In the genomic region with DNA sequence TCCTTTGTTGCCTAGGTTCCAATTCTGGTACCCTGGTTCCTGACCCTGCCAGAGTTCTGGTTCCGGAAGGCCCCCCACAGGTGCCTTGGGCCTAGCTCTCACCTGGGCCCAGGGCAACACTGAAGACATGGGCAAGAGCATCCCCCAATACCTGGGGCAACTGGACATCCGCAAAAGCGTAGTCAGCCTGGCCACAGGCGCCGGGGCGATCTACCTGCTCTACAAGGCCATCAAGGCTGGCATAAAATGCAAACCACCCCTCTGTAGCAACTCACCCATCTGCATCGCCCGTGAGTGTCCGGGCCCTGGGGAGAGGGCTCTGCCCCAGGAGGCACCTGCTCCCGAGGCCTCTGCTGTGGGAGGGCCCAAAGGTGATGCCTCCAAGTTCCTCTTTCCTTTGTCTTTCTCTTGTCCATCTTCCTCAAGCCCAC, we compare ENCODE assay signal across 8 cellular contexts. TPM values are rescaled to one million over a fixed set of nuclear protein-coding genes. Genes with fewer than 3 reads are reported as not detected.
DNase-seq lines count a peak whose midpoint lies in the region; ATAC-seq and TF ChIP-seq lines count a peak whose summit lies in the region.

A gene with protein sequence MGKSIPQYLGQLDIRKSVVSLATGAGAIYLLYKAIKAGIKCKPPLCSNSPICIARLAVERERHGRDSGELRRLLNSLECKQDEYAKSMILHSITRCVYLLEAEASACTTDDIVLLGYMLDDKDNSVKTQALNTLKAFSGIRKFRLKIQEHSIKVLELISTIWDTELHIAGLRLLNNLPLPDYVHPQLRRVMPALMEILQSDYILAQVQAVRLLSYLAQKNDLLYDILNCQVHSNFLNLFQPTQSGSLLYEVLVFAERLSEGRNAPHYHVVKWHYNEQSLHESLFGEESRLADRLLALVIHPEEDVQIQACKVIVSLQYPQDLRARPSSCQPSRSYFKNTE (plus strand): TSS at position 51 of the 431 bp plus-strand sequence. CDS start 77 bp downstream, at position 128.

- H3K36me3 ChIP-seq in BE2C (no peaks in the 10 kb centered on the region), DND-41 (ENCODE audit: insufficient read depth, low read length) (no peaks in the 10 kb centered on the region), neuron (ENCODE audit: insufficient read depth, low read length) (no peaks in the 10 kb centered on the region)

- peak within 1 kb of the TSS; percentile 34 for H3K4me3 Mint-ChIP-seq in activated T-helper 17 cell treated with anti-CD3 and anti-CD28 coated beads, Interleukin-2, amount 50 U/mL, for 72 hours

- H3K4me1 Mint-ChIP-seq in activated T-helper 17 cell treated with anti-CD3 and anti-CD28 coated beads, Interleukin-2, amount 50 U/mL, for 72 hours = peaks cover 17% of the 10 kb centered on the region

- H3K4me1 ChIP-seq in BE2C (peaks cover 6% of the 10 kb centered on the region; the same call in 1 of the 2 replicates), DND-41 (ENCODE audit: insufficient read depth, low read length) (peaks cover 13% of the 10 kb centered on the region), neuron (ENCODE audit: insufficient read depth, low read length) (peaks cover 46% of the 10 kb centered on the region)

- H3K9ac ChIP-seq in DND-41 (ENCODE audit: low read depth, low read length) = no peak within 1 kb of the TSS

- peak; percentile 14 for DNase-seq in BE2C
- no peak for DNase-seq in DND-41
- DNase-seq in NCI-H226 = no peak
- no peak for DNase-seq in effector CD8-positive, alpha-beta T cell (lab: John Stamatoyannopoulos, UW)
- no peak for DNase-seq in hippocampal formation (lab: John Stamatoyannopoulos, UW)
- DNase-seq in iPS-NIHi11 (ENCODE audit: low spot score) = no peak

- no peaks in the 10 kb centered on the region for H3K79me2 ChIP-seq in DND-41 (ENCODE audit: insufficient read depth, low read length)

- peak within 1 kb of the TSS; percentile 74 for H3K27ac Mint-ChIP-seq in activated T-helper 17 cell treated with anti-CD3 and anti-CD28 coated beads, Interleukin-2, amount 50 U/mL, for 72 hours

- H2AFZ ChIP-seq in DND-41 (ENCODE audit: low read depth, low read length) (peak within 1 kb of the TSS; percentile 26; the same call in 1 of the 2 replicates), neuron (ENCODE audit: low read depth, low read length) (peak within 1 kb of the TSS; percentile 38)

- no peaks in the 10 kb centered on the region for H3K9me3 ChIP-seq in BE2C
- no peaks in the 10 kb centered on the region for H3K9me3 ChIP-seq in DND-41 (ENCODE audit: insufficient read depth, low read length, severe bottlenecking)
- H3K9me3 ChIP-seq in neuron (ENCODE audit: low read length) = no peaks in the 10 kb centered on the region

- no peaks in the 10 kb centered on the region for H3K27me3 Mint-ChIP-seq in activated T-helper 17 cell treated with anti-CD3 and anti-CD28 coated beads, Interleukin-2, amount 50 U/mL, for 72 hours

- TF ChIP-seq CTCF in BE2C (IDR thresholded peaks at IDR 0.05; ENCODE audit: low read depth, low read length) (no peak), DND-41 (IDR thresholded peaks at IDR 0.05; ENCODE audit: borderline replicate concordance, extremely low read depth, low read length, poor library complexity, severe bottlenecking) (no peak)

- H3K27me3 ChIP-seq in BE2C (no peaks in the 10 kb centered on the region), DND-41 (ENCODE audit: insufficient read depth, low read length, poor library complexity) (peaks cover 12% of the 10 kb centered on the region), neuron (ENCODE audit: insufficient read depth, low read length) (no peaks in the 10 kb centered on the region)

- H3K36me3 Mint-ChIP-seq in activated T-helper 17 cell treated with anti-CD3 and anti-CD28 coated beads, Interleukin-2, amount 50 U/mL, for 72 hours (ENCODE audit: low read depth) = no peaks in the 10 kb centered on the region

- no peak within 1 kb of the TSS for H3K27ac ChIP-seq in DND-41 (ENCODE audit: low read length)

- no peaks in the 10 kb centered on the region for H3K9me3 Mint-ChIP-seq in activated T-helper 17 cell treated with anti-CD3 and anti-CD28 coated beads, Interleukin-2, amount 50 U/mL, for 72 hours

- no peak within 1 kb of the TSS for H3K4me2 ChIP-seq in DND-41 (ENCODE audit: insufficient read depth, low read length)

- H3K4me3 ChIP-seq in BE2C (ENCODE audit: low read depth, low read length) (no peak within 1 kb of the TSS), DND-41 (ENCODE audit: low read depth in 1 of 2, low read length in 2 of 2) (no peak within 1 kb of the TSS), neuron (ENCODE audit: low read length) (no peak within 1 kb of the TSS)

- H4K20me1 ChIP-seq in DND-41 (ENCODE audit: insufficient read depth, low read length) = 0 out of 2 replicates have a peak, but pooled peaks cover 6% of the 10 kb centered on the region

- ATAC-seq in DND-41 (ENCODE audit: insufficient read depth, low read depth) = no peak
- no peak for ATAC-seq in activated T-helper 17 cell treated with anti-CD3 and anti-CD28 coated beads, Interleukin-2, amount 50 U/mL, for 72 hours (replicated peaks)

RNA-seq across cellular contexts. Expression of the gene that starts here (rescaled TPM):
- 3.1 TPM for polyA plus RNA-seq in BE2C (2012; ENCODE audit: insufficient read depth, insufficient read length, low read depth)
- 1 to 10 TPM; 1.8 to 1.9 TPM for total RNA-seq in activated T-helper 17 cell treated with anti-CD3 and anti-CD28 coated beads, Interleukin-2, amount 50 U/mL, for 72 hours
